In the genomic region with DNA sequence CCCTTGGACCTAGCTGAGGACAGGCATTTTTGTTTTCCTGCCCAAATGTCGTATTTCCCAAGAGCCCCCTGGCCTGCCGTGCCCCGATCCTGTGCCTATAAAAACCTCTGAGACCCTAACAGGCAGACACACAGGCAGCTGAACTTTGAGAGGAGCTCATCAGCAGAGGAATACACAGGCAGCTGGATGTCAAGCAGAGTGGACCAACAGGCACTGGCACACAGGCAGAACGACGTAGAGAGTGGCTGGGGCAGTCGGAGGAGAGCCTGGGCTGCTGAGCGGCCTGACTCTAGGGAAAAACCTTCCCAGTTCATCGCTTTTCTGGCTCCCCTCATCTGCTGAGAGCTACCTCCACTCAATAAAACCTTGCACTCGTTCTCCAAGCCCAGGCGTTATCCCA, we compare ENCODE assay signal across 1 cellular context.
TF ChIP-seq lines count a peak whose summit lies in the region.

No MANE protein-coding gene starts in this region.

TF ChIP-seq in HepG2, 621 proteins besides CTCF, POLR2A, EP300 and RAD21:
- TF ChIP-seq, protein P1, sequence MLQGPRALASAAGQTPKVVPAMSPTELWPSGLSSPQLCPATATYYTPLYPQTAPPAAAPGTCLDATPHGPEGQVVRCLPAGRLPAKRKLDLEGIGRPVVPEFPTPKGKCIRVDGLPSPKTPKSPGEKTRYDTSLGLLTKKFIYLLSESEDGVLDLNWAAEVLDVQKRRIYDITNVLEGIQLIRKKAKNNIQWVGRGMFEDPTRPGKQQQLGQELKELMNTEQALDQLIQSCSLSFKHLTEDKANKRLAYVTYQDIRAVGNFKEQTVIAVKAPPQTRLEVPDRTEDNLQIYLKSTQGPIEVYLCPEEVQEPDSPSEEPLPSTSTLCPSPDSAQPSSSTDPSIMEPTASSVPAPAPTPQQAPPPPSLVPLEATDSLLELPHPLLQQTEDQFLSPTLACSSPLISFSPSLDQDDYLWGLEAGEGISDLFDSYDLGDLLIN (CRISPR knock-in tag; IDR thresholded peaks at IDR 0.05; ENCODE audit: borderline replicate concordance) = no peak
- no peak for TF ChIP-seq ZNF430 (CRISPR knock-in tag; IDR thresholded peaks at IDR 0.05)
- TF ChIP-seq NAIF1 (CRISPR knock-in tag; IDR thresholded peaks at IDR 0.05; ENCODE audit: borderline replicate concordance) = no peak
- no peak for TF ChIP-seq NRL (CRISPR knock-in tag; IDR thresholded peaks at IDR 0.05; ENCODE audit: borderline replicate concordance)
- TF ChIP-seq, protein P2, sequence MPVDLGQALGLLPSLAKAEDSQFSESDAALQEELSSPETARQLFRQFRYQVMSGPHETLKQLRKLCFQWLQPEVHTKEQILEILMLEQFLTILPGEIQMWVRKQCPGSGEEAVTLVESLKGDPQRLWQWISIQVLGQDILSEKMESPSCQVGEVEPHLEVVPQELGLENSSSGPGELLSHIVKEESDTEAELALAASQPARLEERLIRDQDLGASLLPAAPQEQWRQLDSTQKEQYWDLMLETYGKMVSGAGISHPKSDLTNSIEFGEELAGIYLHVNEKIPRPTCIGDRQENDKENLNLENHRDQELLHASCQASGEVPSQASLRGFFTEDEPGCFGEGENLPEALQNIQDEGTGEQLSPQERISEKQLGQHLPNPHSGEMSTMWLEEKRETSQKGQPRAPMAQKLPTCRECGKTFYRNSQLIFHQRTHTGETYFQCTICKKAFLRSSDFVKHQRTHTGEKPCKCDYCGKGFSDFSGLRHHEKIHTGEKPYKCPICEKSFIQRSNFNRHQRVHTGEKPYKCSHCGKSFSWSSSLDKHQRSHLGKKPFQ (CRISPR knock-in tag; IDR thresholded peaks at IDR 0.05; ENCODE audit: insufficient replicate concordance) = no peak
- TF ChIP-seq, protein P3, sequence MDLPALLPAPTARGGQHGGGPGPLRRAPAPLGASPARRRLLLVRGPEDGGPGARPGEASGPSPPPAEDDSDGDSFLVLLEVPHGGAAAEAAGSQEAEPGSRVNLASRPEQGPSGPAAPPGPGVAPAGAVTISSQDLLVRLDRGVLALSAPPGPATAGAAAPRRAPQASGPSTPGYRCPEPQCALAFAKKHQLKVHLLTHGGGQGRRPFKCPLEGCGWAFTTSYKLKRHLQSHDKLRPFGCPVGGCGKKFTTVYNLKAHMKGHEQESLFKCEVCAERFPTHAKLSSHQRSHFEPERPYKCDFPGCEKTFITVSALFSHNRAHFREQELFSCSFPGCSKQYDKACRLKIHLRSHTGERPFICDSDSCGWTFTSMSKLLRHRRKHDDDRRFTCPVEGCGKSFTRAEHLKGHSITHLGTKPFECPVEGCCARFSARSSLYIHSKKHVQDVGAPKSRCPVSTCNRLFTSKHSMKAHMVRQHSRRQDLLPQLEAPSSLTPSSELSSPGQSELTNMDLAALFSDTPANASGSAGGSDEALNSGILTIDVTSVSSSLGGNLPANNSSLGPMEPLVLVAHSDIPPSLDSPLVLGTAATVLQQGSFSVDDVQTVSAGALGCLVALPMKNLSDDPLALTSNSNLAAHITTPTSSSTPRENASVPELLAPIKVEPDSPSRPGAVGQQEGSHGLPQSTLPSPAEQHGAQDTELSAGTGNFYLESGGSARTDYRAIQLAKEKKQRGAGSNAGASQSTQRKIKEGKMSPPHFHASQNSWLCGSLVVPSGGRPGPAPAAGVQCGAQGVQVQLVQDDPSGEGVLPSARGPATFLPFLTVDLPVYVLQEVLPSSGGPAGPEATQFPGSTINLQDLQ (CRISPR knock-in tag; IDR thresholded peaks at IDR 0.05) = no peak
- no peak for TF ChIP-seq ATAD3A (CRISPR knock-in tag; IDR thresholded peaks at IDR 0.05)
- no peak for TF ChIP-seq SP5 (CRISPR knock-in tag; IDR thresholded peaks at IDR 0.05; ENCODE audit: borderline replicate concordance, low read depth)
- no peak for TF ChIP-seq SMAD3 (CRISPR knock-in tag; IDR thresholded peaks at IDR 0.05)
- TF ChIP-seq ZFP37 (CRISPR knock-in tag; IDR thresholded peaks at IDR 0.05; ENCODE audit: borderline replicate concordance) = no peak
- TF ChIP-seq, protein P4, sequence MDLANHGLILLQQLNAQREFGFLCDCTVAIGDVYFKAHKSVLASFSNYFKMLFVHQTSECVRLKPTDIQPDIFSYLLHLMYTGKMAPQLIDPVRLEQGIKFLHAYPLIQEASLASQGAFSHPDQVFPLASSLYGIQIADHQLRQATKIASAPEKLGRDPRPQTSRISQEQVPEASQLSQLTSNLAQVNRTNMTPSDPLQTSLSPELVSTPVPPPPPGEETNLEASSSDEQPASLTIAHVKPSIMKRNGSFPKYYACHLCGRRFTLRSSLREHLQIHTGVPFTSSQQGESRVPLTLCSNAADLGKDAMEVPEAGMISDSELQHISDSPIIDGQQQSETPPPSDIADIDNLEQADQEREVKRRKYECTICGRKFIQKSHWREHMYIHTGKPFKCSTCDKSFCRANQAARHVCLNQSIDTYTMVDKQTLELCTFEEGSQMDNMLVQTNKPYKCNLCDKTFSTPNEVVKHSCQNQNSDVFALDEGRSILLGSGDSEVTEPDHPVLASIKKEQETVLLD (CRISPR knock-in tag; IDR thresholded peaks at IDR 0.05; ENCODE audit: low read depth) = no peak
- TF ChIP-seq, protein P5, sequence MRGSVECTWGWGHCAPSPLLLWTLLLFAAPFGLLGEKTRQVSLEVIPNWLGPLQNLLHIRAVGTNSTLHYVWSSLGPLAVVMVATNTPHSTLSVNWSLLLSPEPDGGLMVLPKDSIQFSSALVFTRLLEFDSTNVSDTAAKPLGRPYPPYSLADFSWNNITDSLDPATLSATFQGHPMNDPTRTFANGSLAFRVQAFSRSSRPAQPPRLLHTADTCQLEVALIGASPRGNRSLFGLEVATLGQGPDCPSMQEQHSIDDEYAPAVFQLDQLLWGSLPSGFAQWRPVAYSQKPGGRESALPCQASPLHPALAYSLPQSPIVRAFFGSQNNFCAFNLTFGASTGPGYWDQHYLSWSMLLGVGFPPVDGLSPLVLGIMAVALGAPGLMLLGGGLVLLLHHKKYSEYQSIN (CRISPR knock-in tag; IDR thresholded peaks at IDR 0.05; ENCODE audit: borderline replicate concordance) = no peak
- no peak for TF ChIP-seq ETV5 (CRISPR knock-in tag; IDR thresholded peaks at IDR 0.05; ENCODE audit: borderline replicate concordance)
- TF ChIP-seq POLR2AphosphoS5 (IDR thresholded peaks at IDR 0.05; ENCODE audit: low read depth, low read length) = no peak
